In genomic region chr3:108153451-108153981, GRCh38 we compare ENCODE assay signal across 8 cellular contexts.
A peak's percentile ranks its signal among the peaks of the same experiment; 100 is the strongest.
DNase-seq lines count a peak whose midpoint lies in the region; ATAC-seq and TF ChIP-seq lines count a peak whose summit lies in the region.

No MANE protein-coding gene starts in this region.

- H3K4me1 ChIP-seq in HAP-1 (no peaks in the 10 kb centered on the region), foreskin keratinocyte (peaks cover 10% of the 10 kb centered on the region)

- H3K9me3 Mint-ChIP-seq in activated CD8-positive, alpha-beta memory T cell treated with anti-CD3 and anti-CD28 coated beads, Interleukin-2, amount 10 ng/mL, durations not matched to agents 7 days and 5 days (ENCODE audit: low read depth): no peaks in the 10 kb centered on the region

- ATAC-seq in activated CD8-positive, alpha-beta memory T cell treated with anti-CD3 and anti-CD28 coated beads, Interleukin-2, amount 10 ng/mL, durations not matched to agents 7 days and 5 days: peak; percentile 76
- ATAC-seq in foreskin keratinocyte (peak; percentile 79), esophagus mucosa (no peak)

- H3K9me3 ChIP-seq in HAP-1: no peaks in the 10 kb centered on the region; the same call in 1 of the 2 replicates

- peak; percentile 73 for TF ChIP-seq CTCF in foreskin keratinocyte (conservative IDR thresholded peaks at IDR 0.05)

- H3K27ac Mint-ChIP-seq in activated CD8-positive, alpha-beta memory T cell treated with anti-CD3 and anti-CD28 coated beads, Interleukin-2, amount 10 ng/mL, durations not matched to agents 7 days and 5 days: no peak overlapping the region

- no peak overlapping the region for H3K4me3 Mint-ChIP-seq in activated CD8-positive, alpha-beta memory T cell treated with anti-CD3 and anti-CD28 coated beads, Interleukin-2, amount 10 ng/mL, durations not matched to agents 7 days and 5 days

- DNase-seq in Daoy (ENCODE audit: low read depth) (peak; percentile 79), HAP-1 (ENCODE audit: low spot score in 2 of 2) (peak; percentile 58 to 74), NCI-H226 (peak; percentile 95), foreskin keratinocyte (peak; percentile 51 to 83), NCI-H345 (lab: John Stamatoyannopoulos, UW) (no peak)
- peak; percentile 73 for DNase-seq in activated CD8-positive, alpha-beta memory T cell treated with anti-CD3 and anti-CD28 coated beads, Interleukin-2, amount 10 ng/mL, durations not matched to agents 7 days and 5 days
- peak; percentile 63 for DNase-seq in stimulated activated CD4-positive, alpha-beta T cell treated with anti-CD3 and anti-CD28 coated beads, Interleukin-4, amount 100 ng/mL, for 24 hours

- in situ Hi-C loops in HAP-1 (cut with MboI; ENCODE audit: low sequenced_read_pairs): loop anchor here (10.0 to 25.0 kb wide), 2 partner anchors 259 to 321 kb away; no protein-coding TSS in a partner anchor

- H3K36me3 Mint-ChIP-seq in activated CD8-positive, alpha-beta memory T cell treated with anti-CD3 and anti-CD28 coated beads, Interleukin-2, amount 10 ng/mL, durations not matched to agents 7 days and 5 days: no peaks in the 10 kb centered on the region

- no peak overlapping the region for H3K27ac ChIP-seq in foreskin keratinocyte

- H3K27me3 ChIP-seq in HAP-1 (ENCODE audit: low read depth) (no peaks in the 10 kb centered on the region), foreskin keratinocyte (no peaks in the 10 kb centered on the region)

- H3K4me1 Mint-ChIP-seq in activated CD8-positive, alpha-beta memory T cell treated with anti-CD3 and anti-CD28 coated beads, Interleukin-2, amount 10 ng/mL, durations not matched to agents 7 days and 5 days: peaks cover 2% of the 10 kb centered on the region

- no peaks in the 10 kb centered on the region for H3K36me3 ChIP-seq in HAP-1 (replicated peaks)

- H3K4me3 ChIP-seq in HAP-1: no peak overlapping the region

- CTCF ChIA-PET in activated CD8-positive, alpha-beta memory T cell treated with anti-CD3 and anti-CD28 coated beads, Interleukin-2, amount 10 ng/mL, durations not matched to agents 7 days and 5 days (lab: Charles Lee): interaction anchor here (0.6 to 3.3 kb wide), 22 partner anchors 9 to 325 kb away, joined by 3 to 35 read pairs (median 4); partner anchors contain the start of gene HHLA2

- no peaks in the 10 kb centered on the region for H3K27me3 Mint-ChIP-seq in activated CD8-positive, alpha-beta memory T cell treated with anti-CD3 and anti-CD28 coated beads, Interleukin-2, amount 10 ng/mL, durations not matched to agents 7 days and 5 days
